ENCODE assay signal across 1 cellular context in the genomic region with DNA sequence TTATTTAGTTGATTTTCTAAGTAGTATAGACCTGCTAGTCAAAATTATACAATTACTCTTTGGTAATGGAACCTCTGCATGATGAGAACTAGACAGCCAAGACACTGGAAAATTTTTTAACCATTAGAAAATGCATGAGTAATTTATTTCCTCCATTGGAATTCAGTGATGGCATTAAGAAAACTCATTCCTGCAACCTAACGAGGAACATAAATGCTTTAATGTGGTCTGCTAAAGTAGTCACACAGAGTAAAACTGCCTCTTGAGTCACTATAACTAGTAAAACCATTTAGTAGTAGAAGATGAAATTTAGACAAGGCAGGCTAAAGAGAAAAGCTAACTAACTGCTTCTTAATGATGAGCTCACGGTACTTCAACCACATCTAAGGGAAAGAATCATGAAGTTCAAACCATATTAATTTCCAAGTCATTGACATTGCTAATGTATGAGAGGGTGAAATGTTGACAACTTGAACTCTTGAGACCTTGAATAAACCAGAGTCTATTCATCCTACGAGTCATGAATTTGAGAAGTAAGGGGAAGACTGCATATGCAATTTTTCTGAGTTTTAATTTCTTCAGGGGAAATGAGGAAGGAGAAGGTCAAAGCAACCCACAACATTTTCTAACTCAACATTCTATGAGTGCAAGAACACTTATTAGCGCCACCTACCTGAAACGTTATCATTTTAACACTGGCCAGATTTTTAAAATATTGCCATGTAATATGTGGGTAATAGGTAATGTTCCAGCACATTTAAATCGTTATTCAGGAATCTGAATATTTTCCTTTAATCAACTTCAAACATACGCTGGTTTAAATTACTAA.
TF ChIP-seq lines count a peak whose summit lies in the region.

No MANE protein-coding gene starts in this region.

TF ChIP-seq in IMR-90, 13 proteins besides CTCF, POLR2A, EP300 and RAD21:
- 0 out of 2 replicates have a peak, but pooled peaks have one; percentile 45 for TF ChIP-seq CHD1 (IDR thresholded peaks at IDR 0.05; ENCODE audit: low read depth, low read length)
- no peak for TF ChIP-seq RFX5 (IDR thresholded peaks at IDR 0.05; ENCODE audit: low read depth, low read length)
- peak; percentile 30 for TF ChIP-seq RCOR1 (IDR thresholded peaks at IDR 0.05; ENCODE audit: insufficient replicate concordance, low read length)
- peak; percentile 87 for TF ChIP-seq BHLHE40 (IDR thresholded peaks at IDR 0.05; ENCODE audit: low read depth, low read length)
- TF ChIP-seq, protein P1, sequence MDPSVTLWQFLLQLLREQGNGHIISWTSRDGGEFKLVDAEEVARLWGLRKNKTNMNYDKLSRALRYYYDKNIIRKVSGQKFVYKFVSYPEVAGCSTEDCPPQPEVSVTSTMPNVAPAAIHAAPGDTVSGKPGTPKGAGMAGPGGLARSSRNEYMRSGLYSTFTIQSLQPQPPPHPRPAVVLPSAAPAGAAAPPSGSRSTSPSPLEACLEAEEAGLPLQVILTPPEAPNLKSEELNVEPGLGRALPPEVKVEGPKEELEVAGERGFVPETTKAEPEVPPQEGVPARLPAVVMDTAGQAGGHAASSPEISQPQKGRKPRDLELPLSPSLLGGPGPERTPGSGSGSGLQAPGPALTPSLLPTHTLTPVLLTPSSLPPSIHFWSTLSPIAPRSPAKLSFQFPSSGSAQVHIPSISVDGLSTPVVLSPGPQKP (IDR thresholded peaks at IDR 0.05; ENCODE audit: borderline replicate concordance, low read depth, low read length) = no peak
- TF ChIP-seq FOS (IDR thresholded peaks at IDR 0.05; ENCODE audit: low read depth, low read length) = no peak
- no peak for TF ChIP-seq NFE2L2 (IDR thresholded peaks at IDR 0.05; ENCODE audit: low read depth, low read length)
- TF ChIP-seq CEBPB (IDR thresholded peaks at IDR 0.05; ENCODE audit: low read depth, low read length) = no peak; the same call in 1 of the 2 replicates
- peak; percentile 13 for TF ChIP-seq SMC3 (IDR thresholded peaks at IDR 0.05; ENCODE audit: low read depth, low read length)
- TF ChIP-seq MAFK (IDR thresholded peaks at IDR 0.05; ENCODE audit: low read depth, low read length) = no peak
